ENCODE assay signal across 21 cellular contexts in genomic region chr9:6941527-6941926, GRCh38.
"Had no signal": no experiment of that assay in that cellular context is flagged by ENCODE, and none has a peak within 500 bp of the region (broad histone marks: within the 10 kb centered on the region; RNA-seq: fewer than 3 reads in every experiment).

No MANE protein-coding gene starts in this region.

- ATAC-seq: activated CD4-positive, alpha-beta T cell treated with anti-CD3 and anti-CD28 coated beads for 36 hours; activated naive CD8-positive, alpha-beta T cell treated with anti-CD3 and anti-CD28 coated beads, Interleukin-2, amount 50 U/mL, for 24 hours; foreskin keratinocyte; heart right ventricle; natural killer cell; right lobe of liver had no signal

- H3K27ac Mint-ChIP-seq: activated CD4-positive, alpha-beta T cell treated with anti-CD3 and anti-CD28 coated beads for 36 hours; activated naive CD4-positive, alpha-beta T cell treated with anti-CD3 and anti-CD28 coated beads, Interleukin-2, amount 50 U/mL, for 24 hours; activated naive CD8-positive, alpha-beta T cell treated with anti-CD3 and anti-CD28 coated beads, Interleukin-2, amount 50 U/mL, for 24 hours; progenitor cell of endocrine pancreas; stimulated activated naive CD8-positive, alpha-beta T cell treated with anti-CD3 and anti-CD28 coated beads, Interleukin-15, Interleukin-2, amounts not matched to agents 100 ng/mL and 50 ng/mL, for 24 hours; T-helper 2 cell treated with Interferon-gamma antibody and Interleukin-4, amounts not matched to agents 5 μg/mL and 100 μg/mL, for 36 hours had no signal

- H3K27ac ChIP-seq: esophagus muscularis mucosa, foreskin keratinocyte, heart right ventricle, ovary, right lobe of liver, thoracic aorta, upper lobe of left lung, vagina had no signal

- H3K4me3 Mint-ChIP-seq: activated CD4-positive, alpha-beta T cell treated with anti-CD3 and anti-CD28 coated beads for 36 hours; activated naive CD4-positive, alpha-beta T cell treated with anti-CD3 and anti-CD28 coated beads, Interleukin-2, amount 50 U/mL, for 24 hours; activated naive CD8-positive, alpha-beta T cell treated with anti-CD3 and anti-CD28 coated beads, Interleukin-2, amount 50 U/mL, for 24 hours; natural killer cell; stimulated activated naive CD8-positive, alpha-beta T cell treated with anti-CD3 and anti-CD28 coated beads, Interleukin-15, Interleukin-2, amounts not matched to agents 100 ng/mL and 50 ng/mL, for 24 hours; T-helper 2 cell treated with Interferon-gamma antibody and Interleukin-4, amounts not matched to agents 5 μg/mL and 100 μg/mL, for 36 hours had no signal

- DNase-seq: activated CD4-positive, alpha-beta T cell treated with anti-CD3 and anti-CD28 coated beads for 36 hours; activated CD4-positive, CD25-positive, alpha-beta regulatory T cell; activated CD8-positive, alpha-beta memory T cell treated with anti-CD3 and anti-CD28 coated beads for 24 hours; activated effector memory CD4-positive, alpha-beta T cell treated with anti-CD3 and anti-CD28 coated beads, Interleukin-2, amount 50 U/mL, for 16 hours; activated naive CD8-positive, alpha-beta T cell treated with anti-CD3 and anti-CD28 coated beads, Interleukin-2, amount 50 U/mL, for 24 hours; amygdala; caudate nucleus; foreskin keratinocyte; heart right ventricle; natural killer cell; ovary; right lobe of liver; stimulated activated CD4-positive, alpha-beta T cell treated with anti-CD3 and anti-CD28 coated beads, Interleukin-4, amount 100 ng/mL, for 1 hour; upper lobe of left lung had no signal

- H3K27me3 Mint-ChIP-seq: activated CD4-positive, alpha-beta T cell treated with anti-CD3 and anti-CD28 coated beads for 36 hours; activated naive CD4-positive, alpha-beta T cell treated with anti-CD3 and anti-CD28 coated beads, Interleukin-2, amount 50 U/mL, for 24 hours; activated naive CD8-positive, alpha-beta T cell treated with anti-CD3 and anti-CD28 coated beads, Interleukin-2, amount 50 U/mL, for 24 hours; progenitor cell of endocrine pancreas; stimulated activated naive CD8-positive, alpha-beta T cell treated with anti-CD3 and anti-CD28 coated beads, Interleukin-15, Interleukin-2, amounts not matched to agents 100 ng/mL and 50 ng/mL, for 24 hours had no signal

- H3K36me3 ChIP-seq: esophagus muscularis mucosa, heart right ventricle, ovary, right lobe of liver, thoracic aorta, upper lobe of left lung, vagina had no signal

- H3K9me3 Mint-ChIP-seq: activated naive CD4-positive, alpha-beta T cell treated with anti-CD3 and anti-CD28 coated beads, Interleukin-2, amount 50 U/mL, for 24 hours; activated naive CD8-positive, alpha-beta T cell treated with anti-CD3 and anti-CD28 coated beads, Interleukin-2, amount 50 U/mL, for 24 hours; natural killer cell; stimulated activated naive CD8-positive, alpha-beta T cell treated with anti-CD3 and anti-CD28 coated beads, Interleukin-15, Interleukin-2, amounts not matched to agents 100 ng/mL and 50 ng/mL, for 24 hours; T-helper 2 cell treated with Interferon-gamma antibody and Interleukin-4, amounts not matched to agents 5 μg/mL and 100 μg/mL, for 36 hours had no signal

- H3K9me3 ChIP-seq: esophagus muscularis mucosa, heart right ventricle, ovary, right lobe of liver, thoracic aorta, upper lobe of left lung, vagina had no signal

- H3K27me3 ChIP-seq: esophagus muscularis mucosa, foreskin keratinocyte, heart right ventricle, ovary, right lobe of liver, upper lobe of left lung, vagina had no signal

- H3K4me3 ChIP-seq: esophagus muscularis mucosa, heart right ventricle, ovary, right lobe of liver, thoracic aorta, upper lobe of left lung, vagina had no signal
